Comparison of ENCODE assay signal across 11 cellular contexts in the genomic region with DNA sequence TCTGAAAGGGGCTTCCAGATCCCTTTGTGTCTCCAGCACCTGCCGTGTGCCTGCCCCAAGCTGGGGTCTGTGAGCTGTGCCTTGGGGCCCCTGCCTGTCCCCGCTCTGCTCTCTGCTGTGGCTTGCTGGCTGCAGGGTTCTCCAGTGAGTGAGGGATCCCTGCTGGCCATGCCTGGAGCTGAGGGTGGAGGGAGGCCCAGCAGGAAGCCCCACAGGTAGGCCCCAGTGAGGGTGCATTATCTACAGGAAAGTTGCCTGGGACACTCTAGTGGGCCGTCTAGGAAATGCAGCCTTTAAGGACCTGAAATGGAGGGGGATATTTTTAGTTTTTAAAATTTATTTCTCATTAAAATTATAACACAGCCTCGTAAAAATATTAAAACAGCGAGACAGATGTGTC. TPM values are rescaled to one million over a fixed set of nuclear protein-coding genes. Genes with fewer than 3 reads are reported as not detected.
A peak's percentile ranks its signal among the peaks of the same experiment; 100 is the strongest.
DNase-seq lines count a peak whose midpoint lies in the region; ATAC-seq and TF ChIP-seq lines count a peak whose summit lies in the region.
"Had no signal": no experiment of that assay in that cellular context is flagged by ENCODE, and none has a peak within 500 bp of the region (broad histone marks: within the 10 kb centered on the region; RNA-seq: fewer than 3 reads in every experiment).

No MANE protein-coding gene starts in this region.

- peak overlapping the region; percentile 50; the same call in 1 of the 2 replicates for H3K14ac ChIP-seq in H9 (ENCODE audit: insufficient read depth, low read length)

- H2AFZ ChIP-seq in H9 (ENCODE audit: low read length): no peak overlapping the region

- no peaks in the 10 kb centered on the region; the same call in 1 of the 2 replicates for H3K79me2 ChIP-seq in H9 (ENCODE audit: insufficient read depth, low read length)

- H3K18ac ChIP-seq in H9 (ENCODE audit: insufficient read length, low read depth, low read length): no peak overlapping the region

- H3K4me3 ChIP-seq in WERI-Rb-1 (ENCODE audit: low read depth, low read length): no peak overlapping the region
- H3K4me3 ChIP-seq: coronary artery had no signal

- H3K23ac ChIP-seq in H9 (ENCODE audit: insufficient read length, low read depth, low read length): no peak overlapping the region

- H3K36me3 Mint-ChIP-seq in H9 (ENCODE audit: insufficient read depth in 1 of 3, low read depth in 3 of 3): peaks cover 3 to 8% (median 7%) of the 10 kb centered on the region in 3 experiments; a peak in 5 of 7 replicates
- no peaks in the 10 kb centered on the region for H3K36me3 Mint-ChIP-seq in activated CD4-positive, alpha-beta memory T cell treated with anti-CD3 and anti-CD28 coated beads, Interleukin-2, amount 10 ng/mL, durations not matched to agents 7 days and 5 days (ENCODE audit: low read depth)

- TF ChIP-seq CTCF in H9 (conservative IDR thresholded peaks at IDR 0.05): peak; percentile 70
- peak; percentile 35; the same call in 1 of the 2 replicates for TF ChIP-seq CTCF in WERI-Rb-1 (IDR thresholded peaks at IDR 0.05; ENCODE audit: low read depth, low read length)

- no peak overlapping the region for H3K56ac ChIP-seq in H9 (ENCODE audit: insufficient read length, low read depth, low read length)

- no peak overlapping the region for H3T11ph ChIP-seq in H9 (ENCODE audit: low read length)

- CTCF ChIA-PET in activated CD4-positive, alpha-beta memory T cell treated with anti-CD3 and anti-CD28 coated beads, Interleukin-2, amount 10 ng/mL, durations not matched to agents 7 days and 5 days (lab: Charles Lee): interaction anchor here (1.6 kb wide), 1 partner anchor 116 kb away, joined by 3 read pairs; no protein-coding TSS in a partner anchor

- no CpG with 5 or more reads among the region's 5 CpGs for WGBS in H9 (ENCODE audit: extremely low coverage, insufficient read length, low lambda C conversion rate)

- H3K4ac ChIP-seq in H9 (ENCODE audit: low read depth, low read length): no peak overlapping the region

- H2BK12ac ChIP-seq in H9 (ENCODE audit: insufficient read length, low read depth, low read length): no peak overlapping the region

- no peak overlapping the region for H4K8ac ChIP-seq in H9 (replicated peaks; ENCODE audit: insufficient read length, low read depth, low read length)

- H3K36me3 ChIP-seq in WERI-Rb-1: no peaks in the 10 kb centered on the region

- peaks cover 2% of the 10 kb centered on the region for H4K20me1 ChIP-seq in H9 (ENCODE audit: control insufficient read depth, insufficient read depth, insufficient read length)

- H2AK5ac ChIP-seq in H9 (ENCODE audit: insufficient read length, low read length): no peak overlapping the region

- H2BK120ac ChIP-seq in H9 (ENCODE audit: low read depth, low read length, poor library complexity, severe bottlenecking): no peak overlapping the region

- H3K23me2 ChIP-seq in H9 (ENCODE audit: insufficient read length, low read depth, low read length, poor library complexity, severe bottlenecking): no peaks in the 10 kb centered on the region

- H3K27ac ChIP-seq in H9 (ENCODE audit: insufficient read length, low read depth, low read length): no peak overlapping the region
- H3K27ac ChIP-seq in WERI-Rb-1: no peak overlapping the region
- H3K27ac ChIP-seq: coronary artery had no signal

- H2BK20ac ChIP-seq in H9 (ENCODE audit: low read depth, low read length, poor library complexity, severe bottlenecking): no peak overlapping the region

- no peaks in the 10 kb centered on the region for H3K4me1 ChIP-seq in H9 (ENCODE audit: insufficient read depth, low read length)

- H3K4me2 ChIP-seq in H9 (ENCODE audit: insufficient read depth, insufficient read length, low read length): no peak overlapping the region

- peaks cover 20 to 32% of the 10 kb centered on the region in 2 experiments for H3K4me1 Mint-ChIP-seq in H9
- no peaks in the 10 kb centered on the region for H3K4me1 Mint-ChIP-seq in activated CD4-positive, alpha-beta memory T cell treated with anti-CD3 and anti-CD28 coated beads, Interleukin-2, amount 10 ng/mL, durations not matched to agents 7 days and 5 days

- H2BK5ac ChIP-seq in H9 (ENCODE audit: insufficient read length, low read length): no peak overlapping the region

- POLR2A ChIA-PET in activated CD4-positive, alpha-beta memory T cell treated with anti-CD3 and anti-CD28 coated beads, Interleukin-2, amount 10 ng/mL, durations not matched to agents 7 days and 5 days (lab: Charles Lee): no interaction called here

- no peak overlapping the region for H2BK15ac ChIP-seq in H9 (ENCODE audit: low read depth, low read length)

- no peak overlapping the region for H4K91ac ChIP-seq in H9 (ENCODE audit: insufficient read length, low read depth, low read length)

- H3K9ac ChIP-seq in H9 (ENCODE audit: extremely low read depth, insufficient read length, low read length): no peak overlapping the region

- H3K27ac Mint-ChIP-seq in H9: peak overlapping the region in 1 of 3 experiments; percentile 87; a peak in 2 of 7 replicates
- H3K27ac Mint-ChIP-seq in activated CD4-positive, alpha-beta memory T cell treated with anti-CD3 and anti-CD28 coated beads, Interleukin-2, amount 10 ng/mL, durations not matched to agents 7 days and 5 days: no peak overlapping the region

- H3K27me3 Mint-ChIP-seq in H9 (ENCODE audit: low read depth): no peaks in the 10 kb centered on the region
- H3K27me3 Mint-ChIP-seq in activated CD4-positive, alpha-beta memory T cell treated with anti-CD3 and anti-CD28 coated beads, Interleukin-2, amount 10 ng/mL, durations not matched to agents 7 days and 5 days: peaks cover 4% of the 10 kb centered on the region

- no peak overlapping the region for H4K5ac ChIP-seq in H9 (ENCODE audit: insufficient read length, low read depth, low read length)

- ATAC-seq in left lobe of liver (peak; percentile 48), HG02884 (IDR thresholded peaks at IDR 0.05; ENCODE audit: unreplicated experiment) (no peak)

- no peak overlapping the region for H3K4me3 Mint-ChIP-seq in H9
- no peak overlapping the region for H3K4me3 Mint-ChIP-seq in activated CD4-positive, alpha-beta memory T cell treated with anti-CD3 and anti-CD28 coated beads, Interleukin-2, amount 10 ng/mL, durations not matched to agents 7 days and 5 days

- H3K27me3 ChIP-seq in H9 (ENCODE audit: insufficient read depth, low read length) (no peaks in the 10 kb centered on the region), WERI-Rb-1 (ENCODE audit: insufficient read depth, low read depth, severe bottlenecking) (no peaks in the 10 kb centered on the region)

- H3K9me3 Mint-ChIP-seq in H9: no peaks in the 10 kb centered on the region
- no peaks in the 10 kb centered on the region for H3K9me3 Mint-ChIP-seq in activated CD4-positive, alpha-beta memory T cell treated with anti-CD3 and anti-CD28 coated beads, Interleukin-2, amount 10 ng/mL, durations not matched to agents 7 days and 5 days

- peak; percentile 49 for DNase-seq in COR-L47 (lab: John Stamatoyannopoulos, UW)
- DNase-seq in H9: no peak
- DNase-seq in WERI-Rb-1: peak; percentile 56
- DNase-seq in left lobe of liver (ENCODE audit: low spot score): no peak
- no peak for DNase-seq in activated CD4-positive, alpha-beta memory T cell treated with anti-CD3 and anti-CD28 coated beads, Interleukin-2, amount 10 ng/mL, durations not matched to agents 7 days and 5 days
- no peak for DNase-seq in cerebellar nuclear complex (lab: John Stamatoyannopoulos, UW)
- no peak for DNase-seq in NCI-H446 (lab: John Stamatoyannopoulos, UW)
- DNase-seq: stimulated activated CD4-positive, alpha-beta T cell treated with anti-CD3 and anti-CD28 coated beads, Interleukin-4, amount 100 ng/mL, for 4 hours had no signal

- H3K79me1 ChIP-seq in H9 (ENCODE audit: insufficient read depth, low read depth, low read length, poor library complexity, severe bottlenecking): no peaks in the 10 kb centered on the region

- H3K9me3 ChIP-seq in H9 (ENCODE audit: control insufficient read depth, low read depth, low read length): no peaks in the 10 kb centered on the region
- no peaks in the 10 kb centered on the region for H3K9me3 ChIP-seq in WERI-Rb-1 (ENCODE audit: severe bottlenecking)

RNA-seq across cellular contexts. Expression of a gene that starts 50.9 kb away (rescaled TPM):
- total RNA-seq in H9 (2021) (30.3 and 32.7 TPM in 2 replicates), left lobe of liver (not detected)
- total RNA-seq in activated CD4-positive, alpha-beta memory T cell treated with anti-CD3 and anti-CD28 coated beads, Interleukin-2, amount 10 ng/mL, durations not matched to agents 7 days and 5 days: not detected
- total RNA-seq: activated CD8-positive, alpha-beta memory T cell treated with anti-CD3 and anti-CD28 coated beads for 36 hours had no signal

Comparison
In these comparisons a context has a peak if more than half of its experiments do, and no peak if none do; other contexts are left out.
1. DNase-seq: peak in COR-L47 (single experiment) and WERI-Rb-1 (single experiment); none in H9 (single experiment), left lobe of liver (single experiment), activated CD4-positive, alpha-beta memory T cell treated with anti-CD3 and anti-CD28 coated beads, Interleukin-2, amount 10 ng/mL, durations not matched to agents 7 days and 5 days (single experiment), cerebellar nuclear complex (0 of 2) and NCI-H446 (0 of 2).
2. RNA of a gene that starts 50.9 kb away (total RNA-seq): 30.3 to 32.7 TPM in H9; not detected in activated CD4-positive, alpha-beta memory T cell treated with anti-CD3 and anti-CD28 coated beads, Interleukin-2, amount 10 ng/mL, durations not matched to agents 7 days and 5 days and not detected in left lobe of liver (single experiment); every median in the first group is over 10 times any median in the second.